ENCODE assay signal across 1 cellular context in the genomic region with DNA sequence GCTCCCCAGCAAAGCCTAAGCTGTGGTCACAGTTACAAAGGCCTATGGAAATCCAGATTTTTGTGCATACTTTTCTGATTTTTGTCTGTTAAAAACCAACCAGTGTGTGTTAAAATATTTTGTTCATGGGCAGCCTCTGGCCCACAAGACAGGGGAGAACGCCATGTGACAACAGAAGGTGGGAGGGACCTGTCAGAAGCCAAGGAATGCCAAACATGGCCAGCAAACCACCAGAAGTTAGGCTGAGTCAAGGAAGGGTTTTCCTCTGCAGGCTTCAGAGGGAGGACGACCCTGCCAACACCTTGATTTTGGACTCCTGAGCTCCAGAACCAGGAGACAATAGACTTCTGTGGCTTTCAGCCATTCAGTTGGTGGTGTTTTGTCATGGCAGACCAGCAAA.
TF ChIP-seq lines count a peak whose summit lies in the region.

No MANE protein-coding gene starts in this region.

TF ChIP-seq in GM23338, 12 proteins besides CTCF, POLR2A, EP300 and RAD21 (continued from another document):
- TF ChIP-seq, protein P1, sequence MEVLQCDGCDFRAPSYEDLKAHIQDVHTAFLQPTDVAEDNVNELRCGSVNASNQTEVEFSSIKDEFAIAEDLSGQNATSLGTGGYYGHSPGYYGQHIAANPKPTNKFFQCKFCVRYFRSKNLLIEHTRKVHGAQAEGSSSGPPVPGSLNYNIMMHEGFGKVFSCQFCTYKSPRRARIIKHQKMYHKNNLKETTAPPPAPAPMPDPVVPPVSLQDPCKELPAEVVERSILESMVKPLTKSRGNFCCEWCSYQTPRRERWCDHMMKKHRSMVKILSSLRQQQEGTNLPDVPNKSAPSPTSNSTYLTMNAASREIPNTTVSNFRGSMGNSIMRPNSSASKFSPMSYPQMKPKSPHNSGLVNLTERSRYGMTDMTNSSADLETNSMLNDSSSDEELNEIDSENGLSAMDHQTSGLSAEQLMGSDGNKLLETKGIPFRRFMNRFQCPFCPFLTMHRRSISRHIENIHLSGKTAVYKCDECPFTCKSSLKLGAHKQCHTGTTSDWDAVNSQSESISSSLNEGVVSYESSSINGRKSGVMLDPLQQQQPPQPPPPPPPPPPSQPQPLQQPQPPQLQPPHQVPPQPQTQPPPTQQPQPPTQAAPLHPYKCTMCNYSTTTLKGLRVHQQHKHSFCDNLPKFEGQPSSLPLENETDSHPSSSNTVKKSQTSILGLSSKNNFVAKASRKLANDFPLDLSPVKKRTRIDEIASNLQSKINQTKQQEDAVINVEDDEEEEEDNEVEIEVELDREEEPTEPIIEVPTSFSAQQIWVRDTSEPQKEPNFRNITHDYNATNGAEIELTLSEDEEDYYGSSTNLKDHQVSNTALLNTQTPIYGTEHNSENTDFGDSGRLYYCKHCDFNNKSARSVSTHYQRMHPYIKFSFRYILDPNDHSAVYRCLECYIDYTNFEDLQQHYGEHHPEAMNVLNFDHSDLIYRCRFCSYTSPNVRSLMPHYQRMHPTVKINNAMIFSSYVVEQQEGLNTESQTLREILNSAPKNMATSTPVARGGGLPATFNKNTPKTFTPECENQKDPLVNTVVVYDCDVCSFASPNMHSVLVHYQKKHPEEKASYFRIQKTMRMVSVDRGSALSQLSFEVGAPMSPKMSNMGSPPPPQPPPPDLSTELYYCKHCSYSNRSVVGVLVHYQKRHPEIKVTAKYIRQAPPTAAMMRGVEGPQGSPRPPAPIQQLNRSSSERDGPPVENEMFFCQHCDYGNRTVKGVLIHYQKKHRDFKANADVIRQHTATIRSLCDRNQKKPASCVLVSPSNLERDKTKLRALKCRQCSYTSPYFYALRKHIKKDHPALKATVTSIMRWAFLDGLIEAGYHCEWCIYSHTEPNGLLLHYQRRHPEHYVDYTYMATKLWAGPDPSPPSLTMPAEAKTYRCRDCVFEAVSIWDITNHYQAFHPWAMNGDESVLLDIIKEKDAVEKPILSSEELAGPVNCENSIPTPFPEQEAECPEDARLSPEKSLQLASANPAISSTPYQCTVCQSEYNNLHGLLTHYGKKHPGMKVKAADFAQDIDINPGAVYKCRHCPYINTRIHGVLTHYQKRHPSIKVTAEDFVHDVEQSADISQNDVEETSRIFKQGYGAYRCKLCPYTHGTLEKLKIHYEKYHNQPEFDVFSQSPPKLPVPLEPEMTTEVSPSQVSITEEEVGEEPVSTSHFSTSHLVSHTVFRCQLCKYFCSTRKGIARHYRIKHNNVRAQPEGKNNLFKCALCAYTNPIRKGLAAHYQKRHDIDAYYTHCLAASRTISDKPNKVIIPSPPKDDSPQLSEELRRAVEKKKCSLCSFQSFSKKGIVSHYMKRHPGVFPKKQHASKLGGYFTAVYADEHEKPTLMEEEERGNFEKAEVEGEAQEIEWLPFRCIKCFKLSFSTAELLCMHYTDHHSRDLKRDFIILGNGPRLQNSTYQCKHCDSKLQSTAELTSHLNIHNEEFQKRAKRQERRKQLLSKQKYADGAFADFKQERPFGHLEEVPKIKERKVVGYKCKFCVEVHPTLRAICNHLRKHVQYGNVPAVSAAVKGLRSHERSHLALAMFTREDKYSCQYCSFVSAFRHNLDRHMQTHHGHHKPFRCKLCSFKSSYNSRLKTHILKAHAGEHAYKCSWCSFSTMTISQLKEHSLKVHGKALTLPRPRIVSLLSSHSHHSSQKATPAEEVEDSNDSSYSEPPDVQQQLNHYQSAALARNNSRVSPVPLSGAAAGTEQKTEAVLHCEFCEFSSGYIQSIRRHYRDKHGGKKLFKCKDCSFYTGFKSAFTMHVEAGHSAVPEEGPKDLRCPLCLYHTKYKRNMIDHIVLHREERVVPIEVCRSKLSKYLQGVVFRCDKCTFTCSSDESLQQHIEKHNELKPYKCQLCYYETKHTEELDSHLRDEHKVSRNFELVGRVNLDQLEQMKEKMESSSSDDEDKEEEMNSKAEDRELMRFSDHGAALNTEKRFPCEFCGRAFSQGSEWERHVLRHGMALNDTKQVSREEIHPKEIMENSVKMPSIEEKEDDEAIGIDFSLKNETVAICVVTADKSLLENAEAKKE (CRISPR knock-in tag; IDR thresholded peaks at IDR 0.05) = no peak
- TF ChIP-seq CREB1 (CRISPR knock-in tag; IDR thresholded peaks at IDR 0.05; ENCODE audit: low read depth) = no peak
